In the genomic region with DNA sequence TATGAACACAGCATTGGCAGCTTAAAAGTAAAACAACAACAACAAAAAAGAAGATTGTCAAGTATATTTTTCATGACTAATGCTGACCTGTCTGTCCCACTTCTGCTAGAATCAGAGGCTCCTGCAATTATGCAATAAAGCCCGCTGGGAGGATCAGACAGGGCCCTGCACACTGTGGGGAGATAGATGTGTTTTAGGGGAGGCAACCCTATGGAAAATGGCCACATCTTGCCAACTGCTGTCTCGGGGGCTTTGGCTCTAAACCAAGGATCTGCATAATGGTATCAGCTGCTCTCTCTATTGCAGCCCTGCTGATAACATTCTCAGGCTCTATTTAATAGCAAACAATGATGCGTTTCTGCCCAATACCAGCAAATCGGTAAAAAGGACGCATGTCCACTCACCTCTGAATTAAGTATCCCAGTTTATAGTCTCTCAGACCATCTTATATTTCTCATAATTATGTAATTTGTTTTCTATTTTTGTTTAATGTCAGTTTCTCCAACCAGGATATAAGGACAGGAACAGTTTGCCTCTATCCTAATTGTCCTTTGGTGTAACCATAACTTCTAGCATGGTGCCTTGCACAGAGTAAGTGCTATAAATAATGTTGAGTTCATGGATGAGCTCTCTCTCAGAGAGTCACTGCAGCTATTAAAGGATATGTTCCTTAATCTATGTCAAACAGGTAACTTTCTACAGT, we compare ENCODE assay signal across 1 cellular context.
TF ChIP-seq lines count a peak whose summit lies in the region.

No MANE protein-coding gene starts in this region.

TF ChIP-seq in K562, 482 proteins besides CTCF, POLR2A, EP300 and RAD21 (continued from another document and continues in another):
- TF ChIP-seq, protein P1, sequence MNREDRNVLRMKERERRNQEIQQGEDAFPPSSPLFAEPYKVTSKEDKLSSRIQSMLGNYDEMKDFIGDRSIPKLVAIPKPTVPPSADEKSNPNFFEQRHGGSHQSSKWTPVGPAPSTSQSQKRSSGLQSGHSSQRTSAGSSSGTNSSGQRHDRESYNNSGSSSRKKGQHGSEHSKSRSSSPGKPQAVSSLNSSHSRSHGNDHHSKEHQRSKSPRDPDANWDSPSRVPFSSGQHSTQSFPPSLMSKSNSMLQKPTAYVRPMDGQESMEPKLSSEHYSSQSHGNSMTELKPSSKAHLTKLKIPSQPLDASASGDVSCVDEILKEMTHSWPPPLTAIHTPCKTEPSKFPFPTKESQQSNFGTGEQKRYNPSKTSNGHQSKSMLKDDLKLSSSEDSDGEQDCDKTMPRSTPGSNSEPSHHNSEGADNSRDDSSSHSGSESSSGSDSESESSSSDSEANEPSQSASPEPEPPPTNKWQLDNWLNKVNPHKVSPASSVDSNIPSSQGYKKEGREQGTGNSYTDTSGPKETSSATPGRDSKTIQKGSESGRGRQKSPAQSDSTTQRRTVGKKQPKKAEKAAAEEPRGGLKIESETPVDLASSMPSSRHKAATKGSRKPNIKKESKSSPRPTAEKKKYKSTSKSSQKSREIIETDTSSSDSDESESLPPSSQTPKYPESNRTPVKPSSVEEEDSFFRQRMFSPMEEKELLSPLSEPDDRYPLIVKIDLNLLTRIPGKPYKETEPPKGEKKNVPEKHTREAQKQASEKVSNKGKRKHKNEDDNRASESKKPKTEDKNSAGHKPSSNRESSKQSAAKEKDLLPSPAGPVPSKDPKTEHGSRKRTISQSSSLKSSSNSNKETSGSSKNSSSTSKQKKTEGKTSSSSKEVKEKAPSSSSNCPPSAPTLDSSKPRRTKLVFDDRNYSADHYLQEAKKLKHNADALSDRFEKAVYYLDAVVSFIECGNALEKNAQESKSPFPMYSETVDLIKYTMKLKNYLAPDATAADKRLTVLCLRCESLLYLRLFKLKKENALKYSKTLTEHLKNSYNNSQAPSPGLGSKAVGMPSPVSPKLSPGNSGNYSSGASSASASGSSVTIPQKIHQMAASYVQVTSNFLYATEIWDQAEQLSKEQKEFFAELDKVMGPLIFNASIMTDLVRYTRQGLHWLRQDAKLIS (CRISPR knock-in tag; IDR thresholded peaks at IDR 0.05), result no peak
- TF ChIP-seq RBM17 (IDR thresholded peaks at IDR 0.05; ENCODE audit: borderline replicate concordance, low read depth, low read length), result no peak
- no peak for TF ChIP-seq ZNF586 (CRISPR knock-in tag; conservative IDR thresholded peaks at IDR 0.05)
- TF ChIP-seq, protein P2, sequence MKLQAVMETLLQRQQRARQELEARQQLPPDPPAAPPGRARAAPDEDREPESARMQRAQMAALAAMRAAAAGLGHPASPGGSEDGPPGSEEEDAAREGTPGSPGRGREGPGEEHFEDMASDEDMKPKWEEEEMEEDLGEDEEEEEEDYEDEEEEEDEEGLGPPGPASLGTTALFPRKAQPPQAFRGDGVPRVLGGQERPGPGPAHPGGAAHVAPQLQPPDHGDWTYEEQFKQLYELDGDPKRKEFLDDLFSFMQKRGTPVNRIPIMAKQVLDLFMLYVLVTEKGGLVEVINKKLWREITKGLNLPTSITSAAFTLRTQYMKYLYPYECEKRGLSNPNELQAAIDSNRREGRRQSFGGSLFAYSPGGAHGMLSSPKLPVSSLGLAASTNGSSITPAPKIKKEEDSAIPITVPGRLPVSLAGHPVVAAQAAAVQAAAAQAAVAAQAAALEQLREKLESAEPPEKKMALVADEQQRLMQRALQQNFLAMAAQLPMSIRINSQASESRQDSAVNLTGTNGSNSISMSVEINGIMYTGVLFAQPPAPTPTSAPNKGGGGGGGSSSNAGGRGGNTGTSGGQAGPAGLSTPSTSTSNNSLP (IDR thresholded peaks at IDR 0.05; ENCODE audit: borderline replicate concordance, low read depth, low read length), result 0 out of 2 replicates have a peak, but pooled peaks have one; percentile 46
- TF ChIP-seq, protein P3, sequence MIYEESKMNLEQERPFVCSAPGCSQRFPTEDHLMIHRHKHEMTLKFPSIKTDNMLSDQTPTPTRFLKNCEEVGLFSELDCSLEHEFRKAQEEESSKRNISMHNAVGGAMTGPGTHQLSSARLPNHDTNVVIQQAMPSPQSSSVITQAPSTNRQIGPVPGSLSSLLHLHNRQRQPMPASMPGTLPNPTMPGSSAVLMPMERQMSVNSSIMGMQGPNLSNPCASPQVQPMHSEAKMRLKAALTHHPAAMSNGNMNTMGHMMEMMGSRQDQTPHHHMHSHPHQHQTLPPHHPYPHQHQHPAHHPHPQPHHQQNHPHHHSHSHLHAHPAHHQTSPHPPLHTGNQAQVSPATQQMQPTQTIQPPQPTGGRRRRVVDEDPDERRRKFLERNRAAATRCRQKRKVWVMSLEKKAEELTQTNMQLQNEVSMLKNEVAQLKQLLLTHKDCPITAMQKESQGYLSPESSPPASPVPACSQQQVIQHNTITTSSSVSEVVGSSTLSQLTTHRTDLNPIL (CRISPR knock-in tag; IDR thresholded peaks at IDR 0.05), result no peak
- TF ChIP-seq HDAC6 (IDR thresholded peaks at IDR 0.05; ENCODE audit: low read depth, low read length), result no peak
- no peak for TF ChIP-seq TAF15 (IDR thresholded peaks at IDR 0.05; ENCODE audit: low read depth, low read length)
- TF ChIP-seq ELF4 (CRISPR knock-in tag; IDR thresholded peaks at IDR 0.05), result no peak
- TF ChIP-seq, protein P4, sequence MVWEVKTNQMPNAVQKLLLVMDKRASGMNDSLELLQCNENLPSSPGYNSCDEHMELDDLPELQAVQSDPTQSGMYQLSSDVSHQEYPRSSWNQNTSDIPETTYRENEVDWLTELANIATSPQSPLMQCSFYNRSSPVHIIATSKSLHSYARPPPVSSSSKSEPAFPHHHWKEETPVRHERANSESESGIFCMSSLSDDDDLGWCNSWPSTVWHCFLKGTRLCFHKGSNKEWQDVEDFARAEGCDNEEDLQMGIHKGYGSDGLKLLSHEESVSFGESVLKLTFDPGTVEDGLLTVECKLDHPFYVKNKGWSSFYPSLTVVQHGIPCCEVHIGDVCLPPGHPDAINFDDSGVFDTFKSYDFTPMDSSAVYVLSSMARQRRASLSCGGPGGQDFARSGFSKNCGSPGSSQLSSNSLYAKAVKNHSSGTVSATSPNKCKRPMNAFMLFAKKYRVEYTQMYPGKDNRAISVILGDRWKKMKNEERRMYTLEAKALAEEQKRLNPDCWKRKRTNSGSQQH (CRISPR knock-in tag; IDR thresholded peaks at IDR 0.05), result no peak
- TF ChIP-seq MCM2 (IDR thresholded peaks at IDR 0.05; ENCODE audit: low read depth), result no peak
- TF ChIP-seq PHF20 (IDR thresholded peaks at IDR 0.05; ENCODE audit: partially characterized antibody), result no peak
- no peak for TF ChIP-seq ZNF77 (CRISPR knock-in tag; IDR thresholded peaks at IDR 0.05)
- no peak for TF ChIP-seq GATA2 (CRISPR knock-in tag; IDR thresholded peaks at IDR 0.05)
- no peak for TF ChIP-seq WHSC1 (IDR thresholded peaks at IDR 0.05; ENCODE audit: low read length)
- TF ChIP-seq, protein P5, sequence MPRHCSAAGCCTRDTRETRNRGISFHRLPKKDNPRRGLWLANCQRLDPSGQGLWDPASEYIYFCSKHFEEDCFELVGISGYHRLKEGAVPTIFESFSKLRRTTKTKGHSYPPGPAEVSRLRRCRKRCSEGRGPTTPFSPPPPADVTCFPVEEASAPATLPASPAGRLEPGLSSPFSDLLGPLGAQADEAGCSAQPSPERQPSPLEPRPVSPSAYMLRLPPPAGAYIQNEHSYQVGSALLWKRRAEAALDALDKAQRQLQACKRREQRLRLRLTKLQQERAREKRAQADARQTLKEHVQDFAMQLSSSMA (CRISPR knock-in tag; IDR thresholded peaks at IDR 0.05), result no peak
- peak in 1 of 3 experiments; percentile 58 for TF ChIP-seq YY1 (IDR thresholded peaks at IDR 0.05; ENCODE audit: borderline replicate concordance in 1 of 3, control insufficient read depth in 1 of 3, extremely low read depth in 1 of 3, insufficient read depth in 3 of 3, insufficient read length in 1 of 3, insufficient replicate concordance in 2 of 3, low read depth in 1 of 3, low read length in 2 of 3)
- TF ChIP-seq, protein P6, sequence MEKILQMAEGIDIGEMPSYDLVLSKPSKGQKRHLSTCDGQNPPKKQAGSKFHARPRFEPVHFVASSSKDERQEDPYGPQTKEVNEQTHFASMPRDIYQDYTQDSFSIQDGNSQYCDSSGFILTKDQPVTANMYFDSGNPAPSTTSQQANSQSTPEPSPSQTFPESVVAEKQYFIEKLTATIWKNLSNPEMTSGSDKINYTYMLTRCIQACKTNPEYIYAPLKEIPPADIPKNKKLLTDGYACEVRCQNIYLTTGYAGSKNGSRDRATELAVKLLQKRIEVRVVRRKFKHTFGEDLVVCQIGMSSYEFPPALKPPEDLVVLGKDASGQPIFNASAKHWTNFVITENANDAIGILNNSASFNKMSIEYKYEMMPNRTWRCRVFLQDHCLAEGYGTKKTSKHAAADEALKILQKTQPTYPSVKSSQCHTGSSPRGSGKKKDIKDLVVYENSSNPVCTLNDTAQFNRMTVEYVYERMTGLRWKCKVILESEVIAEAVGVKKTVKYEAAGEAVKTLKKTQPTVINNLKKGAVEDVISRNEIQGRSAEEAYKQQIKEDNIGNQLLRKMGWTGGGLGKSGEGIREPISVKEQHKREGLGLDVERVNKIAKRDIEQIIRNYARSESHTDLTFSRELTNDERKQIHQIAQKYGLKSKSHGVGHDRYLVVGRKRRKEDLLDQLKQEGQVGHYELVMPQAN (IDR thresholded peaks at IDR 0.05; ENCODE audit: borderline replicate concordance), result no peak
- TF ChIP-seq NFE2 (IDR thresholded peaks at IDR 0.05; ENCODE audit: low read depth), result peak; percentile 42; the same call in 1 of the 2 replicates
- TF ChIP-seq, protein P7, sequence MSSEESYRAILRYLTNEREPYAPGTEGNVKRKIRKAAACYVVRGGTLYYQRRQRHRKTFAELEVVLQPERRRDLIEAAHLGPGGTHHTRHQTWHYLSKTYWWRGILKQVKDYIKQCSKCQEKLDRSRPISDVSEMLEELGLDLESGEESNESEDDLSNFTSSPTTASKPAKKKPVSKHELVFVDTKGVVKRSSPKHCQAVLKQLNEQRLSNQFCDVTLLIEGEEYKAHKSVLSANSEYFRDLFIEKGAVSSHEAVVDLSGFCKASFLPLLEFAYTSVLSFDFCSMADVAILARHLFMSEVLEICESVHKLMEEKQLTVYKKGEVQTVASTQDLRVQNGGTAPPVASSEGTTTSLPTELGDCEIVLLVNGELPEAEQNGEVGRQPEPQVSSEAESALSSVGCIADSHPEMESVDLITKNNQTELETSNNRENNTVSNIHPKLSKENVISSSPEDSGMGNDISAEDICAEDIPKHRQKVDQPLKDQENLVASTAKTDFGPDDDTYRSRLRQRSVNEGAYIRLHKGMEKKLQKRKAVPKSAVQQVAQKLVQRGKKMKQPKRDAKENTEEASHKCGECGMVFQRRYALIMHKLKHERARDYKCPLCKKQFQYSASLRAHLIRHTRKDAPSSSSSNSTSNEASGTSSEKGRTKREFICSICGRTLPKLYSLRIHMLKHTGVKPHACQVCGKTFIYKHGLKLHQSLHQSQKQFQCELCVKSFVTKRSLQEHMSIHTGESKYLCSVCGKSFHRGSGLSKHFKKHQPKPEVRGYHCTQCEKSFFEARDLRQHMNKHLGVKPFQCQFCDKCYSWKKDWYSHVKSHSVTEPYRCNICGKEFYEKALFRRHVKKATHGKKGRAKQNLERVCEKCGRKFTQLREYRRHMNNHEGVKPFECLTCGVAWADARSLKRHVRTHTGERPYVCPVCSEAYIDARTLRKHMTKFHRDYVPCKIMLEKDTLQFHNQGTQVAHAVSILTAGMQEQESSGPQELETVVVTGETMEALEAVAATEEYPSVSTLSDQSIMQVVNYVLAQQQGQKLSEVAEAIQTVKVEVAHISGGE (CRISPR knock-in tag; IDR thresholded peaks at IDR 0.05), result no peak
- no peak for TF ChIP-seq STAG1 (CRISPR knock-in tag; IDR thresholded peaks at IDR 0.05; ENCODE audit: borderline replicate concordance)
- TF ChIP-seq ADNP (tag; IDR thresholded peaks at IDR 0.05), result no peak
- TF ChIP-seq, protein P8, sequence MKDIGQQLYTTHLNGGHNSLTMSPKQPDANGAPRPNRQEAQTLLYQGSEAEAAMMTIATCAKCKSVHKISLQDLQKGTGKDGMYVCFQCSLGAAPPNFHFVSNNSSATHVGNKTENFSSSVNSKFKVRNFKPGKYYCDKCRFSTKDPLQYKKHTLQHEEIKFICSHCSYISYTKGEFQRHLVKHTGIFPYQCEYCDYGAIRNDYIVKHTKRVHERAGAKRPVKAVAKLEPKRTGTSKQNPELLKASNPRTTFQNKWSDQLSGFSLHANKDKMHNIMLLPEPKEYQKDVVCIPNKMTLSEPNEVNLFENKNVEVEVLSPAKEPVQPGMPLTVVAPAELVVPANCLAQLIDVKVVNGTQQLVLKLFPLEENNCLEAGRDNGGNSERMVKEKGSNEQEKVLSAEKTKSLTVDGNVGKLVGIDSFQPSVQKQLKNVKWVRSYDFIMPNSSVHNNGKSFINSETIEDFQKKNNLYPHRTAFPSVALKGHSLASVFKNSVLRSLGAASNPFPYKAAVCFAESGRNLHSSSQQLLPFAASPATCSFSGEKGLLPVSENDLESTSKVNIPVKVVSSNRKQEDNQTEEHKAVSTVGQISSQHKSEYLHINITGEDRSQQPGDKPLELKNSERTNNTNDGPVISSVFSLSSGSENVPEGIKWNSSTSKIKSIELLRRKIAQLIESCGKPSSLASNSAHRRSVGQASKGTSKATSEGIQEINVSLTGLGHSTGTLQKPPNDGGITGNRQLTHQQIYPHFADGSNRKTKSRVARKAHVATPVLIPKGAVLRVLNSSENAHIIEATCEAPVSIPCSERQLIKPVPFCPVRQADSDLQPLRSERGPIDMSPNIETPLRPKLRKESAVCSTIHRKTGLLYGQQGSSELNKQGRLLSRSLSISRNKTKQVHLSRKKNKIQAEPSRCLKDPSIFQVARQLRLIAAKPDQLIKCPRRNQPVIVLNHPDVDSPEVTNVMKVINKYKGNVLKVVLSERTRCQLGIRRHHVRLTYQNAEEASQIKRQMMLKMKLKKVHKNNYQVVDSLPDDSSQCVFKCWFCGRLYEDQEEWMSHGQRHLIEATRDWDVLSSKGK (CRISPR knock-in tag; IDR thresholded peaks at IDR 0.05), result no peak
- TF ChIP-seq, protein P9, sequence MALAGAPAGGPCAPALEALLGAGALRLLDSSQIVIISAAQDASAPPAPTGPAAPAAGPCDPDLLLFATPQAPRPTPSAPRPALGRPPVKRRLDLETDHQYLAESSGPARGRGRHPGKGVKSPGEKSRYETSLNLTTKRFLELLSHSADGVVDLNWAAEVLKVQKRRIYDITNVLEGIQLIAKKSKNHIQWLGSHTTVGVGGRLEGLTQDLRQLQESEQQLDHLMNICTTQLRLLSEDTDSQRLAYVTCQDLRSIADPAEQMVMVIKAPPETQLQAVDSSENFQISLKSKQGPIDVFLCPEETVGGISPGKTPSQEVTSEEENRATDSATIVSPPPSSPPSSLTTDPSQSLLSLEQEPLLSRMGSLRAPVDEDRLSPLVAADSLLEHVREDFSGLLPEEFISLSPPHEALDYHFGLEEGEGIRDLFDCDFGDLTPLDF (CRISPR knock-in tag; IDR thresholded peaks at IDR 0.05), result 0 out of 2 replicates have a peak, but pooled peaks have one; percentile 40
- TF ChIP-seq, protein P10, sequence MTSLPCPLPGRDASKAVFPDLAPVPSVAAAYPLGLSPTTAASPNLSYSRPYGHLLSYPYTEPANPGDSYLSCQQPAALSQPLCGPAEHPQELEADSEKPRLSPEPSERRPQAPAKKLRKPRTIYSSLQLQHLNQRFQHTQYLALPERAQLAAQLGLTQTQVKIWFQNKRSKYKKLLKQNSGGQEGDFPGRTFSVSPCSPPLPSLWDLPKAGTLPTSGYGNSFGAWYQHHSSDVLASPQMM (CRISPR knock-in tag; IDR thresholded peaks at IDR 0.05), result no peak
- TF ChIP-seq, protein P11, sequence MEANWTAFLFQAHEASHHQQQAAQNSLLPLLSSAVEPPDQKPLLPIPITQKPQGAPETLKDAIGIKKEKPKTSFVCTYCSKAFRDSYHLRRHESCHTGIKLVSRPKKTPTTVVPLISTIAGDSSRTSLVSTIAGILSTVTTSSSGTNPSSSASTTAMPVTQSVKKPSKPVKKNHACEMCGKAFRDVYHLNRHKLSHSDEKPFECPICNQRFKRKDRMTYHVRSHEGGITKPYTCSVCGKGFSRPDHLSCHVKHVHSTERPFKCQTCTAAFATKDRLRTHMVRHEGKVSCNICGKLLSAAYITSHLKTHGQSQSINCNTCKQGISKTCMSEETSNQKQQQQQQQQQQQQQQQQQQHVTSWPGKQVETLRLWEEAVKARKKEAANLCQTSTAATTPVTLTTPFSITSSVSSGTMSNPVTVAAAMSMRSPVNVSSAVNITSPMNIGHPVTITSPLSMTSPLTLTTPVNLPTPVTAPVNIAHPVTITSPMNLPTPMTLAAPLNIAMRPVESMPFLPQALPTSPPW (CRISPR knock-in tag; IDR thresholded peaks at IDR 0.05), result no peak
- TF ChIP-seq E2F3 (CRISPR knock-in tag; IDR thresholded peaks at IDR 0.05), result no peak
